8 cellular contexts compared by ENCODE assay signal in genomic region chr6:99588618-99589289, GRCh38. TPM values are rescaled to one million over a fixed set of nuclear protein-coding genes. Genes with fewer than 3 reads are reported as not detected.
DNase-seq lines count a peak whose midpoint lies in the region; ATAC-seq and TF ChIP-seq lines count a peak whose summit lies in the region.

No MANE protein-coding gene starts in this region.

- peaks cover 5 to 75% (median 59%) of the 10 kb centered on the region in 45 donors for H3K27me3 ChIP-seq in dorsolateral prefrontal cortex

- DNase-seq in AG09309 (ENCODE audit: low read depth) (no peak), NCI-H2227 (lab: John Stamatoyannopoulos, UW; ENCODE audit: unreplicated experiment) (peak; percentile 84), dorsolateral prefrontal cortex (peak in 6 of 10 donors; percentile 29 to 70 (median 56)), lung microvascular endothelial cell (ENCODE audit: low read depth in 2 of 2) (peak; percentile 62 to 71)
- DNase-seq in activated CD4-positive, alpha-beta T cell treated with anti-CD3 and anti-CD28 coated beads for 4 hours, result peak; percentile 64 to 68
- DNase-seq in stimulated activated CD4-positive, alpha-beta T cell treated with anti-CD3 and anti-CD28 coated beads, TNF-alpha, amount 100 ng/mL, for 4 hours (ENCODE audit: low read depth in 3 of 3), result peak; percentile 39 to 58 (median 53)

- no peak overlapping the region for H3K27ac ChIP-seq in dorsolateral prefrontal cortex

- H3K4me3 ChIP-seq in AG09309 (ENCODE audit: control insufficient read depth, low read depth, low read length), result peak overlapping the region; percentile 44
- H3K4me3 ChIP-seq in dorsolateral prefrontal cortex, result peak overlapping the region; percentile 3 to 71 (median 52)

- intact Hi-C loops in dorsolateral prefrontal cortex (cut with DNase I), result no loop called here

- TF ChIP-seq CTCF in AG09309 (IDR thresholded peaks at IDR 0.05; ENCODE audit: control insufficient read depth, insufficient read depth, low read depth, low read length, missing control alignments) (peak; percentile 63), dorsolateral prefrontal cortex (IDR thresholded peaks at IDR 0.05 in 54 of 56, conservative IDR thresholded peaks at IDR 0.05 in 2 of 56; ENCODE audit: low read depth in 1 of 56, partially characterized antibody in 56 of 56) (peak in 47 of 56 donors; percentile 9 to 65 (median 34))

- ATAC-seq in GM18868 (IDR thresholded peaks at IDR 0.05; ENCODE audit: unreplicated experiment), result peak; percentile 96
- peak; percentile 94 for ATAC-seq in HG03095 (IDR thresholded peaks at IDR 0.05; ENCODE audit: unreplicated experiment)

RNA-seq across cellular contexts. Expression of gene PRDM13, which starts 17.9 kb away (rescaled TPM):
- total RNA-seq in dorsolateral prefrontal cortex (under 1 TPM in 1 of 120 experiments, not detected in 119; 0.13 TPM), lung microvascular endothelial cell (not detected in 2 replicates)

RNA-seq across cellular contexts. Expression of gene CCNC, which starts 20.3 kb away (rescaled TPM):
- total RNA-seq in dorsolateral prefrontal cortex, result 10 to 100 TPM; 26.4 to 67.5 (median 43.5) TPM
- 39.5 and 76.3 TPM in 2 replicates for total RNA-seq in lung microvascular endothelial cell
